Comparison of ENCODE assay signal across 1 cellular context in genomic region chr16:66934138-66934838, GRCh38.
TF ChIP-seq lines count a peak whose summit lies in the region.

Gene CIAO2B (minus strand): TSS chr16:66934402. CDS start chr16:66934364, 38 bp downstream.

TF ChIP-seq in HepG2, 621 proteins besides CTCF, POLR2A, EP300 and RAD21 (continued from another document and continues in another):
- TF ChIP-seq ZBTB2 (CRISPR knock-in tag; IDR thresholded peaks at IDR 0.05; ENCODE audit: low read depth) (peak; percentile 79), ZNF12 (CRISPR knock-in tag; IDR thresholded peaks at IDR 0.05) (peak; percentile 67; the same call in 1 of the 2 replicates), ETS1 (CRISPR knock-in tag; IDR thresholded peaks at IDR 0.05) (peak; percentile 75), ETV6 (CRISPR knock-in tag; conservative IDR thresholded peaks at IDR 0.05) (peak; percentile 87), HHEX (CRISPR knock-in tag; IDR thresholded peaks at IDR 0.05) (no peak), ZNF496 (CRISPR knock-in tag; IDR thresholded peaks at IDR 0.05; ENCODE audit: insufficient replicate concordance) (no peak), ZFAT (CRISPR knock-in tag; conservative IDR thresholded peaks at IDR 0.05) (no peak; the same call in 1 of the 2 replicates), TRIM22 (IDR thresholded peaks at IDR 0.05) (no peak), MEF2D (CRISPR knock-in tag; IDR thresholded peaks at IDR 0.05) (peak; percentile 90; the same call in 1 of the 2 replicates), ERF (CRISPR knock-in tag; IDR thresholded peaks at IDR 0.05) (peak; percentile 94), YY1 (IDR thresholded peaks at IDR 0.05; ENCODE audit: insufficient read depth, insufficient replicate concordance, low read depth, low read length) (peak; percentile 78), HDAC1 (CRISPR knock-in tag; IDR thresholded peaks at IDR 0.05) (peak; percentile 99), GRHL1 (CRISPR knock-in tag; conservative IDR thresholded peaks at IDR 0.05) (no peak), TCF7 (IDR thresholded peaks at IDR 0.05; ENCODE audit: low read depth) (no peak), ZNF784 (CRISPR knock-in tag; IDR thresholded peaks at IDR 0.05; ENCODE audit: borderline replicate concordance) (no peak; the same call in 1 of the 2 replicates), ZBTB38 (CRISPR knock-in tag; IDR thresholded peaks at IDR 0.05) (peak; percentile 77), E2F1 (CRISPR knock-in tag; IDR thresholded peaks at IDR 0.05) (peak; percentile 48; the same call in 1 of the 2 replicates), RBFOX2 (IDR thresholded peaks at IDR 0.05; ENCODE audit: low read depth, low read length) (peak; percentile 98), ZMYM4 (CRISPR knock-in tag; IDR thresholded peaks at IDR 0.05) (peak; percentile 90; the same call in 1 of the 2 replicates), CBX2 (IDR thresholded peaks at IDR 0.05; ENCODE audit: low read depth, low read length) (no peak), CBX2 (CRISPR knock-in tag; IDR thresholded peaks at IDR 0.05; ENCODE audit: low read depth) (no peak), TBL1XR1 (IDR thresholded peaks at IDR 0.05; ENCODE audit: borderline replicate concordance, low read length, partially characterized antibody) (no peak), PRMT3 (CRISPR knock-in tag; IDR thresholded peaks at IDR 0.05; ENCODE audit: borderline replicate concordance, low read depth) (peak; percentile 24; the same call in 1 of the 2 replicates), BRF2 (CRISPR knock-in tag; IDR thresholded peaks at IDR 0.05) (peak; percentile 32; the same call in 1 of the 2 replicates), NR3C1 (CRISPR knock-in tag; IDR thresholded peaks at IDR 0.05) (no peak), ZGPAT (CRISPR knock-in tag; IDR thresholded peaks at IDR 0.05) (peak; percentile 96), FOXK2 (IDR thresholded peaks at IDR 0.05) (no peak), ATF7-NPFF (CRISPR knock-in tag; IDR thresholded peaks at IDR 0.05; ENCODE audit: low read depth) (peak; percentile 95), NCOA2 (CRISPR knock-in tag; IDR thresholded peaks at IDR 0.05) (peak; percentile 60; the same call in 1 of the 2 replicates), ZBTB8A (CRISPR knock-in tag; IDR thresholded peaks at IDR 0.05; ENCODE audit: borderline replicate concordance, low read depth) (no peak), ZNF746 (CRISPR knock-in tag; IDR thresholded peaks at IDR 0.05) (peak; percentile 82; the same call in 1 of the 2 replicates), MAF1 (CRISPR knock-in tag; IDR thresholded peaks at IDR 0.05; ENCODE audit: borderline replicate concordance) (peak; percentile 97), NPAS2 (CRISPR knock-in tag; IDR thresholded peaks at IDR 0.05; ENCODE audit: borderline replicate concordance) (no peak), SOX13 (IDR thresholded peaks at IDR 0.05) (no peak), SOX13 (CRISPR knock-in tag; conservative IDR thresholded peaks at IDR 0.05 in 1 of 2, IDR thresholded peaks at IDR 0.05 in 1 of 2) (peak in 1 of 2 experiments; percentile 52; a peak in 1 of 4 replicates), ZSCAN5A (CRISPR knock-in tag; IDR thresholded peaks at IDR 0.05; ENCODE audit: borderline replicate concordance) (no peak; the same call in 1 of the 2 replicates), EZH2 (conservative IDR thresholded peaks at IDR 0.05; ENCODE audit: low read depth, low read length) (no peak), ZNF383 (CRISPR knock-in tag; IDR thresholded peaks at IDR 0.05; ENCODE audit: borderline replicate concordance) (no peak), ZNF589 (CRISPR knock-in tag; conservative IDR thresholded peaks at IDR 0.05) (peak; percentile 95; the same call in 1 of the 2 replicates), KDM2A (CRISPR knock-in tag; IDR thresholded peaks at IDR 0.05; ENCODE audit: borderline replicate concordance, low read depth) (peak; percentile 99), ZNF407 (CRISPR knock-in tag; IDR thresholded peaks at IDR 0.05; ENCODE audit: not compliant biosample characterization) (no peak)
